ENCODE assay signal across 20 cellular contexts in genomic region chr3:107665351-107665750, GRCh38.
"Had no signal": no experiment of that assay in that cellular context is flagged by ENCODE, and none has a peak within 500 bp of the region (broad histone marks: within the 10 kb centered on the region; RNA-seq: fewer than 3 reads in every experiment).

No MANE protein-coding gene starts in this region.

- H3K36me3 ChIP-seq: breast epithelium, lower lobe of right lung, neural progenitor cell had no signal

- FAIRE-seq: keratinocyte had no signal

- DNase-seq: activated CD4-positive, alpha-beta T cell treated with anti-CD3 and anti-CD28 coated beads for 48 hours; activated CD4-positive, CD25-positive, alpha-beta regulatory T cell; activated CD8-positive, alpha-beta T cell treated with anti-CD3 and anti-CD28 coated beads for 36 hours; activated effector memory CD4-positive, alpha-beta T cell treated with Interleukin-2 at 50 U/mL for 16 hours; activated naive CD4-positive, alpha-beta T cell treated with anti-CD3 and anti-CD28 coated beads, Interleukin-2, amount 10 ng/mL, durations not matched to agents 7 days and 5 days; activated naive CD8-positive, alpha-beta T cell treated with anti-CD3 and anti-CD28 coated beads, Interleukin-2, amount 50 U/mL, for 24 hours; activated T-cell treated with anti-CD3 and anti-CD28 coated beads, Interleukin-2, amount 50 U/mL, for 48 hours; cerebellar nuclear complex; erythroblast; foreskin melanocyte; glutamatergic neuron; lower lobe of right lung; psoas muscle; right cardiac atrium; stimulated activated naive CD8-positive, alpha-beta T cell treated with anti-CD3 and anti-CD28 coated beads, Interleukin-15, Interleukin-2, amounts not matched to agents 100 U/mL and 50 U/mL, for 24 hours; substantia nigra had no signal

- H3K4me3 ChIP-seq: breast epithelium, lower lobe of right lung, neural progenitor cell, psoas muscle had no signal

- H3K9me3 ChIP-seq: breast epithelium, lower lobe of right lung, psoas muscle had no signal

- H3K4me1 ChIP-seq: breast epithelium had no signal

- H3K4me3 Mint-ChIP-seq: activated CD8-positive, alpha-beta T cell treated with anti-CD3 and anti-CD28 coated beads for 36 hours; activated naive CD4-positive, alpha-beta T cell treated with anti-CD3 and anti-CD28 coated beads, Interleukin-2, amount 10 ng/mL, durations not matched to agents 7 days and 5 days; activated naive CD8-positive, alpha-beta T cell treated with anti-CD3 and anti-CD28 coated beads, Interleukin-2, amount 50 U/mL, for 24 hours; neural progenitor cell; type B pancreatic cell had no signal

- H2AFZ ChIP-seq: neural progenitor cell had no signal

- H3K27ac Mint-ChIP-seq: activated CD8-positive, alpha-beta T cell treated with anti-CD3 and anti-CD28 coated beads for 36 hours; activated naive CD4-positive, alpha-beta T cell treated with anti-CD3 and anti-CD28 coated beads, Interleukin-2, amount 10 ng/mL, durations not matched to agents 7 days and 5 days; activated naive CD8-positive, alpha-beta T cell treated with anti-CD3 and anti-CD28 coated beads, Interleukin-2, amount 50 U/mL, for 24 hours; neural progenitor cell; type B pancreatic cell had no signal

- H3K4me2 ChIP-seq: neural progenitor cell had no signal

- H3K36me3 Mint-ChIP-seq: activated naive CD4-positive, alpha-beta T cell treated with anti-CD3 and anti-CD28 coated beads, Interleukin-2, amount 10 ng/mL, durations not matched to agents 7 days and 5 days had no signal

- H3K9me3 Mint-ChIP-seq: activated CD8-positive, alpha-beta T cell treated with anti-CD3 and anti-CD28 coated beads for 36 hours; activated naive CD4-positive, alpha-beta T cell treated with anti-CD3 and anti-CD28 coated beads, Interleukin-2, amount 10 ng/mL, durations not matched to agents 7 days and 5 days; activated naive CD8-positive, alpha-beta T cell treated with anti-CD3 and anti-CD28 coated beads, Interleukin-2, amount 50 U/mL, for 24 hours; neural progenitor cell; type B pancreatic cell had no signal

- H3K27ac ChIP-seq: breast epithelium, lower lobe of right lung, neural progenitor cell, psoas muscle had no signal

- H3K9ac ChIP-seq: neural progenitor cell had no signal

- H3K27me3 Mint-ChIP-seq: activated CD8-positive, alpha-beta T cell treated with anti-CD3 and anti-CD28 coated beads for 36 hours; activated naive CD4-positive, alpha-beta T cell treated with anti-CD3 and anti-CD28 coated beads, Interleukin-2, amount 10 ng/mL, durations not matched to agents 7 days and 5 days; activated naive CD8-positive, alpha-beta T cell treated with anti-CD3 and anti-CD28 coated beads, Interleukin-2, amount 50 U/mL, for 24 hours; type B pancreatic cell had no signal

- H3K27me3 ChIP-seq: breast epithelium, neural progenitor cell had no signal

- ATAC-seq: activated CD8-positive, alpha-beta T cell treated with anti-CD3 and anti-CD28 coated beads for 36 hours; activated naive CD8-positive, alpha-beta T cell treated with anti-CD3 and anti-CD28 coated beads, Interleukin-2, amount 50 U/mL, for 24 hours; lower lobe of right lung; psoas muscle; right cardiac atrium; stimulated activated naive CD8-positive, alpha-beta T cell treated with anti-CD3 and anti-CD28 coated beads, Interleukin-15, Interleukin-2, amounts not matched to agents 100 U/mL and 50 U/mL, for 24 hours had no signal
